Comparison of ENCODE assay signal across 18 cellular contexts in genomic region chr3:25555695-25556094, GRCh38.
DNase-seq lines count a peak whose midpoint lies in the region; FAIRE-seq and TF ChIP-seq lines count a peak whose summit lies in the region.
"Had no signal": no experiment of that assay in that cellular context is flagged by ENCODE, and none has a peak within 500 bp of the region (broad histone marks: within the 10 kb centered on the region; RNA-seq: fewer than 3 reads in every experiment).

No MANE protein-coding gene starts in this region.

- no peak overlapping the region for H3K9ac ChIP-seq in endothelial cell of umbilical vein (replicated peaks; ENCODE audit: extremely low read depth, insufficient read depth, low read length)

- intact Hi-C loops in endothelial cell of umbilical vein (cut with micrococcal nuclease): no loop called here
- intact Hi-C loops in cardiac septum (cut with DNase I): no loop called here
- intact Hi-C loops in thyroid gland (cut with DNase I): no loop called here

- H3K79me2 ChIP-seq in endothelial cell of umbilical vein (ENCODE audit: control insufficient read depth, insufficient read depth, low read length): no peaks in the 10 kb centered on the region

- H3K36me3 ChIP-seq in endothelial cell of umbilical vein (ENCODE audit: control insufficient read depth in 2 of 2, extremely low read depth in 1 of 2, insufficient read depth in 2 of 2, low read length in 2 of 2) (no peaks in the 10 kb centered on the region), thyroid gland (no peaks in the 10 kb centered on the region)

- H4K20me1 ChIP-seq in endothelial cell of umbilical vein (replicated peaks; ENCODE audit: control insufficient read depth, extremely low read depth, insufficient read depth, low read length): no peaks in the 10 kb centered on the region

- H3K27ac ChIP-seq in endothelial cell of umbilical vein (ENCODE audit: insufficient read depth, low read depth, low read length): no peak overlapping the region
- H3K27ac ChIP-seq in thyroid gland: peak overlapping the region in 2 of 3 donors; percentile 27 to 77
- H3K27ac ChIP-seq: RWPE1 had no signal

- POLR2A ChIA-PET in endothelial cell of umbilical vein (lab: Charles Lee): no interaction called here

- 62 to 76% methylated on average over 2 of the region's 2 CpGs for WGBS in thyroid gland, 2 donors

- no peak overlapping the region for H3K4me3 ChIP-seq in endothelial cell of umbilical vein (replicated peaks in 1 of 3; ENCODE audit: insufficient read depth in 1 of 3, low read depth in 1 of 3, low read length in 3 of 3)
- no peak overlapping the region for H3K4me3 ChIP-seq in thyroid gland (replicated peaks in 1 of 3)
- H3K4me3 ChIP-seq: GM12878 had no signal

- peaks cover 32% of the 10 kb centered on the region for H3K4me1 Mint-ChIP-seq in nephron
- H3K4me1 Mint-ChIP-seq: IgD-negative memory B cell had no signal

- H3K27ac Mint-ChIP-seq in nephron: peak overlapping the region; percentile 3 to 87 (median 41)
- H3K27ac Mint-ChIP-seq: IgD-negative memory B cell had no signal

- BruUV-seq in endothelial cell of umbilical vein (replicated peaks; lab: Mats Ljungman, UMichigan): no TSS peak

- no peaks in the 10 kb centered on the region for H3K9me1 ChIP-seq in endothelial cell of umbilical vein (replicated peaks; ENCODE audit: control insufficient read depth, extremely low read depth, insufficient read depth, low read length)

- CTCF ChIA-PET in endothelial cell of umbilical vein (lab: Charles Lee): interaction anchor here (0.6 to 1.9 kb wide), 5 partner anchors 11 to 534 kb away, joined by 3 to 7 read pairs (median 4); no protein-coding TSS in a partner anchor

- no peak overlapping the region for H3K4me3 Mint-ChIP-seq in nephron
- H3K4me3 Mint-ChIP-seq: IgD-negative memory B cell had no signal

- H3K27me3 Mint-ChIP-seq in nephron (ENCODE audit: low read depth): no peaks in the 10 kb centered on the region
- H3K27me3 Mint-ChIP-seq: IgD-negative memory B cell had no signal

- H3K27me3 ChIP-seq in endothelial cell of umbilical vein (ENCODE audit: control insufficient read depth in 2 of 2, insufficient read depth in 2 of 2, low read length in 2 of 2) (no peaks in the 10 kb centered on the region), thyroid gland (no peaks in the 10 kb centered on the region)

- TF ChIP-seq CTCF in endothelial cell of umbilical vein (IDR thresholded peaks at IDR 0.05; ENCODE audit: extremely low read depth in 1 of 2, insufficient read depth in 1 of 2, low read depth in 1 of 2, low read length in 2 of 2) (no peak), nephron (IDR thresholded peaks at IDR 0.05; ENCODE audit: unreplicated experiment in 3 of 3) (no peak), thyroid gland (IDR thresholded peaks at IDR 0.05) (no peak)

- no peaks in the 10 kb centered on the region for H3K9me3 ChIP-seq in endothelial cell of umbilical vein (replicated peaks; ENCODE audit: control insufficient read depth, insufficient read depth, low read length)
- H3K9me3 ChIP-seq in thyroid gland: no peaks in the 10 kb centered on the region

- no peak overlapping the region for H3K4me2 ChIP-seq in endothelial cell of umbilical vein (ENCODE audit: insufficient read depth, low read length)

- no peaks in the 10 kb centered on the region for H3K9me3 Mint-ChIP-seq in nephron
- H3K9me3 Mint-ChIP-seq: IgD-negative memory B cell had no signal

- H2AFZ ChIP-seq in endothelial cell of umbilical vein (ENCODE audit: low read depth, low read length): no peak overlapping the region

- peak; percentile 55 for FAIRE-seq in endothelial cell of umbilical vein (lab: Jason Lieb, UNC)
- FAIRE-seq: G401.6, GM12878 had no signal

- peak; percentile 47 for DNase-seq in endothelial cell of umbilical vein (ENCODE audit: low read depth, low spot score)
- DNase-seq in cardiac septum (ENCODE audit: low spot score): peak; percentile 10
- no peak for DNase-seq in thyroid gland
- DNase-seq in activated CD4-positive, alpha-beta T cell treated with anti-CD3 and anti-CD28 coated beads for 4 hours: no peak
- no peak for DNase-seq in hypothalamus (lab: John Stamatoyannopoulos, UW)
- DNase-seq in NCI-H1048 (lab: John Stamatoyannopoulos, UW): no peak
- DNase-seq: C1 segment of cervical spinal cord; DND-41; HCEC 1CT; NCI-H1417 treated with DMSO at 0.1 percent for 48 hours; NCI-H1930; NCI-H446 treated with DMSO at 0.1 percent for 48 hours; NK-92 treated with Interleukin-12 subunit alpha and Interleukin-12 subunit beta, amount 100 ng/mL, for 24 hours had no signal

- dilution Hi-C loops in endothelial cell of umbilical vein (cut with MboI; ENCODE audit: extremely low pct_ligation_motif_present, low sequenced_read_pairs): no loop called here

- TF ChIP-seq POLR2A in endothelial cell of umbilical vein (IDR thresholded peaks at IDR 0.05; ENCODE audit: low read depth, low read length) (no peak), thyroid gland (IDR thresholded peaks at IDR 0.05) (no peak)

- H3K4me1 ChIP-seq in endothelial cell of umbilical vein (ENCODE audit: control insufficient read depth, extremely low read depth, insufficient read depth, low read length) (peaks cover 7% of the 10 kb centered on the region), thyroid gland (peaks cover 26 to 36% of the 10 kb centered on the region in 2 donors)

- peaks cover 39% of the 10 kb centered on the region for H3K36me3 Mint-ChIP-seq in nephron (ENCODE audit: low read depth)
- H3K36me3 Mint-ChIP-seq: IgD-negative memory B cell had no signal

TF ChIP-seq in endothelial cell of umbilical vein, 7 proteins besides CTCF, POLR2A, EP300 and RAD21:
- TF ChIP-seq GATA2 (IDR thresholded peaks at IDR 0.05; ENCODE audit: insufficient read depth, insufficient read length, low read depth, low read length) (no peak), POLR2AphosphoS5 (IDR thresholded peaks at IDR 0.05; ENCODE audit: insufficient read depth, low read depth, low read length) (no peak), JUN (IDR thresholded peaks at IDR 0.05; ENCODE audit: borderline replicate concordance, insufficient read depth, insufficient read length, low read depth) (no peak), FOS (IDR thresholded peaks at IDR 0.05; ENCODE audit: borderline replicate concordance, insufficient read depth, low read length) (no peak), MYC (IDR thresholded peaks at IDR 0.05; ENCODE audit: low read depth, low read length) (no peak), EZH2 (IDR thresholded peaks at IDR 0.05; ENCODE audit: borderline replicate concordance, low read depth, low read length, severe bottlenecking) (no peak), MAX (IDR thresholded peaks at IDR 0.05; ENCODE audit: insufficient read depth, insufficient read length) (no peak)

Comparison
In these comparisons a context has a peak if more than half of its experiments do, and no peak if none do; other contexts are left out.
1. DNase-seq: peak in endothelial cell of umbilical vein (single experiment) and cardiac septum (single experiment); none in thyroid gland (0 of 2), activated CD4-positive, alpha-beta T cell treated with anti-CD3 and anti-CD28 coated beads for 4 hours (0 of 2), hypothalamus (0 of 51) and NCI-H1048 (single experiment).